ENCODE assay signal across 12 cellular contexts in genomic region chr16:87954826-87955225, GRCh38. TPM values are rescaled to one million over a fixed set of nuclear protein-coding genes. Genes with fewer than 3 reads are reported as not detected.
DNase-seq lines count a peak whose midpoint lies in the region; ATAC-seq and TF ChIP-seq lines count a peak whose summit lies in the region.
"Had no signal": no experiment of that assay in that cellular context is flagged by ENCODE, and none has a peak within 500 bp of the region (broad histone marks: within the 10 kb centered on the region; RNA-seq: fewer than 3 reads in every experiment).

No MANE protein-coding gene starts in this region.

- H3K27ac ChIP-seq in cingulate gyrus (ENCODE audit: low read depth, low read length) (peak overlapping the region; percentile 60), muscle layer of duodenum (ENCODE audit: low read length) (peak overlapping the region; percentile 74), upper lobe of left lung (peak overlapping the region; percentile 83 to 98 (median 96))
- H3K27ac ChIP-seq: epithelial cell of prostate had no signal

- no peaks in the 10 kb centered on the region for H3K9me3 Mint-ChIP-seq in activated naive CD4-positive, alpha-beta T cell treated with anti-CD3 and anti-CD28 coated beads, Interleukin-2, amount 50 U/mL, for 24 hours

- H3K9me3 ChIP-seq in muscle layer of duodenum (ENCODE audit: control insufficient read depth in 1 of 2, low read length in 2 of 2) (no peaks in the 10 kb centered on the region), upper lobe of left lung (no peaks in the 10 kb centered on the region)

- peak overlapping the region; percentile 96 for H3K27ac Mint-ChIP-seq in activated naive CD4-positive, alpha-beta T cell treated with anti-CD3 and anti-CD28 coated beads, Interleukin-2, amount 50 U/mL, for 24 hours

- TF ChIP-seq CTCF in upper lobe of left lung (IDR thresholded peaks at IDR 0.05): no peak

- no peaks in the 10 kb centered on the region for H3K27me3 Mint-ChIP-seq in activated naive CD4-positive, alpha-beta T cell treated with anti-CD3 and anti-CD28 coated beads, Interleukin-2, amount 50 U/mL, for 24 hours

- ATAC-seq in upper lobe of left lung (ENCODE audit: low FRiP score in 2 of 2) (no peak), HG02798 (IDR thresholded peaks at IDR 0.05; ENCODE audit: poor library complexity, unreplicated experiment) (no peak)
- ATAC-seq: HCT116, sciatic nerve had no signal

- H3K27me3 ChIP-seq in muscle layer of duodenum (ENCODE audit: low read depth, low read length) (no peaks in the 10 kb centered on the region), upper lobe of left lung (no peaks in the 10 kb centered on the region)

- no peak for TF ChIP-seq EP300 in upper lobe of left lung (IDR thresholded peaks at IDR 0.05)

- no peak for TF ChIP-seq POLR2A in upper lobe of left lung (IDR thresholded peaks at IDR 0.05)

- peaks cover 21% of the 10 kb centered on the region for H3K36me3 Mint-ChIP-seq in activated naive CD4-positive, alpha-beta T cell treated with anti-CD3 and anti-CD28 coated beads, Interleukin-2, amount 50 U/mL, for 24 hours

- peaks cover 3 to 4% of the 10 kb centered on the region in 2 donors for H3K36me3 ChIP-seq in muscle layer of duodenum (ENCODE audit: control insufficient read depth in 1 of 2, insufficient read depth in 2 of 2, low read length in 2 of 2)
- H3K36me3 ChIP-seq in upper lobe of left lung: peaks cover 0 to 12% (median 2%) of the 10 kb centered on the region in 4 donors

- 62 to 73% methylated on average over 9 to 15 of the region's 15 CpGs for WGBS in upper lobe of left lung, 2 donors

- H3K4me3 Mint-ChIP-seq in activated naive CD4-positive, alpha-beta T cell treated with anti-CD3 and anti-CD28 coated beads, Interleukin-2, amount 50 U/mL, for 24 hours: no peak overlapping the region

- H3K4me1 Mint-ChIP-seq in activated naive CD4-positive, alpha-beta T cell treated with anti-CD3 and anti-CD28 coated beads, Interleukin-2, amount 50 U/mL, for 24 hours: peaks cover 76% of the 10 kb centered on the region

- H3K4me3 ChIP-seq in muscle layer of duodenum (ENCODE audit: low read depth in 1 of 2, low read length in 2 of 2) (no peak overlapping the region), upper lobe of left lung (peak overlapping the region in 1 of 4 donors; percentile 18)

- no peak for DNase-seq in activated naive CD4-positive, alpha-beta T cell (lab: John Stamatoyannopoulos, UW)
- DNase-seq in upper lobe of left lung: peak in 1 of 2 donors; percentile 77
- DNase-seq in DMS 273 treated with DMSO at 0.1 percent for 48 hours (lab: John Stamatoyannopoulos, UW): no peak
- no peak for DNase-seq in NCI-H2107 (lab: John Stamatoyannopoulos, UW)
- DNase-seq: activated effector memory CD4-positive, alpha-beta T cell treated with anti-CD3 and anti-CD28 coated beads, Interleukin-2, amount 50 U/mL, for 16 hours had no signal

- H3K4me1 ChIP-seq in muscle layer of duodenum (ENCODE audit: control insufficient read depth in 1 of 2, insufficient read depth in 2 of 2, low read length in 2 of 2) (peaks cover 28 to 40% of the 10 kb centered on the region in 2 donors), upper lobe of left lung (peaks cover 49 to 68% (median 59%) of the 10 kb centered on the region in 4 donors)

RNA-seq across cellular contexts. Expression of gene BANP, which starts 3.6 kb away (rescaled TPM):
- 10 to 100 TPM; 15.2 to 47.1 (median 24.4) TPM for total RNA-seq in upper lobe of left lung

RNA-seq across cellular contexts. Expression of gene CA5A, which starts 18.5 kb away (rescaled TPM):
- total RNA-seq in upper lobe of left lung: under 1 TPM in 3 of 6 donors, not detected in 3; under 0.01 to 0.20 (median 0.11) TPM
- total RNA-seq: sciatic nerve had no signal
